In the genomic region with DNA sequence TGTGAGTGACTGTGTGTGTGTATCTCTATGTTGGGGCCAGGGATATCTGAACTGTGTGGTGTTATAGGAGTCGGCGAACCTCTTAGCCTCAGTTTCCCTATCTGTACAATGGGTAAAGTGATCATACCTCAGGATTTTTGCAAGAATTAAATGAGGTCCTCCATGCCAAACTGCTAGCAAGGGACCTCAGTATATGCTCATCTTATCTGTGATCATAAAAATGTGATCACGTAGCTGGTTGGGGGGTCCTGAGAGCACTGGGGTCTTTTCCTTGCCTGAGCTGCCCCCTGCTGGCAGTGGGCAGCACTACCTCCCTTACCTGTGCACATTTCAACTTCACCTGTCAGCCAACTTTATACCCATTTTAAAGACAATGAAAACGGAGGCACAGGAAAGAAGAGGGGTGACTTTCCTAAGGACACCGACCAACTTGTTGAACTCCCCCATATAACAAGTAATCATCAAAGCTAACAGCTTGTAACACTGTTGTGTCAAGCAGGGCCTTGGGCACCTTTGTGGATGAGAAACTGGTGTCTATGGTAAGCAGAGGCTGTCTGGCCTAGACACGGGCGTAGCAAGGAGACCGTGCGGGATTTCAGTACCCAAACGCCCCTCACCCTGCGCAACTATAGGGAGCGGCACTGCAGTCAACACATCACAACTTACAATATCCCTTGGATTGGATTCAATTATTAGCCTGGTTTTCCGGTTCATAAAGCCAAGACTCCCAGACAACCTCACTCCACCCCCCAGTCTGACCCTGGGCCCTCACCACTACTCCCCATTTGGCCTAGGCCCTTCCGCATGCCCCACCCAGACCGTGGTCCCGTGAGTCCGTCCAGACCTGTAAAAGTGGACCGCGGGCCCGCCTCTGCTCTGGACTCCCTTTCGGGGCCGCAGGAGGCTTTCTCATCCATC, we compare ENCODE assay signal across 1 cellular context.
TF ChIP-seq lines count a peak whose summit lies in the region.

No MANE protein-coding gene starts in this region.

TF ChIP-seq in K562, 482 proteins besides CTCF, POLR2A, EP300 and RAD21 (continued from another document and continues in another):
- TF ChIP-seq, protein P1, sequence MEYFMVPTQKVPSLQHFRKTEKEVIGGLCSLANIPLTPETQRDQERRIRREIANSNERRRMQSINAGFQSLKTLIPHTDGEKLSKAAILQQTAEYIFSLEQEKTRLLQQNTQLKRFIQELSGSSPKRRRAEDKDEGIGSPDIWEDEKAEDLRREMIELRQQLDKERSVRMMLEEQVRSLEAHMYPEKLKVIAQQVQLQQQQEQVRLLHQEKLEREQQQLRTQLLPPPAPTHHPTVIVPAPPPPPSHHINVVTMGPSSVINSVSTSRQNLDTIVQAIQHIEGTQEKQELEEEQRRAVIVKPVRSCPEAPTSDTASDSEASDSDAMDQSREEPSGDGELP (CRISPR knock-in tag; IDR thresholded peaks at IDR 0.05; ENCODE audit: borderline replicate concordance), result no peak
- TF ChIP-seq, protein P2, sequence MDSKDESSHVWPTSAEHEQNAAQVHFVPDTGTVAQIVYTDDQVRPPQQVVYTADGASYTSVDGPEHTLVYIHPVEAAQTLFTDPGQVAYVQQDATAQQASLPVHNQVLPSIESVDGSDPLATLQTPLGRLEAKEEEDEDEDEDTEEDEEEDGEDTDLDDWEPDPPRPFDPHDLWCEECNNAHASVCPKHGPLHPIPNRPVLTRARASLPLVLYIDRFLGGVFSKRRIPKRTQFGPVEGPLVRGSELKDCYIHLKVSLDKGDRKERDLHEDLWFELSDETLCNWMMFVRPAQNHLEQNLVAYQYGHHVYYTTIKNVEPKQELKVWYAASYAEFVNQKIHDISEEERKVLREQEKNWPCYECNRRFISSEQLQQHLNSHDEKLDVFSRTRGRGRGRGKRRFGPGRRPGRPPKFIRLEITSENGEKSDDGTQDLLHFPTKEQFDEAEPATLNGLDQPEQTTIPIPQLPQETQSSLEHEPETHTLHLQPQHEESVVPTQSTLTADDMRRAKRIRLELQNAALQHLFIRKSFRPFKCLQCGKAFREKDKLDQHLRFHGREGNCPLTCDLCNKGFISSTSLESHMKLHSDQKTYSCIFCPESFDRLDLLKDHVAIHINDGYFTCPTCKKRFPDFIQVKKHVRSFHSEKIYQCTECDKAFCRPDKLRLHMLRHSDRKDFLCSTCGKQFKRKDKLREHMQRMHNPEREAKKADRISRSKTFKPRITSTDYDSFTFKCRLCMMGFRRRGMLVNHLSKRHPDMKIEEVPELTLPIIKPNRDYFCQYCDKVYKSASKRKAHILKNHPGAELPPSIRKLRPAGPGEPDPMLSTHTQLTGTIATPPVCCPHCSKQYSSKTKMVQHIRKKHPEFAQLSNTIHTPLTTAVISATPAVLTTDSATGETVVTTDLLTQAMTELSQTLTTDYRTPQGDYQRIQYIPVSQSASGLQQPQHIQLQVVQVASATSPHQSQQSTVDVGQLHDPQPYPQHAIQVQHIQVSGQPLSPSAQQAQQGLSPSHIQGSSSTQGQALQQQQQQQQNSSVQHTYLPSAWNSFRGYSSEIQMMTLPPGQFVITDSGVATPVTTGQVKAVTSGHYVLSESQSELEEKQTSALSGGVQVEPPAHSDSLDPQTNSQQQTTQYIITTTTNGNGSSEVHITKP (IDR thresholded peaks at IDR 0.05; ENCODE audit: partially characterized antibody), result no peak
- TF ChIP-seq, protein P3, sequence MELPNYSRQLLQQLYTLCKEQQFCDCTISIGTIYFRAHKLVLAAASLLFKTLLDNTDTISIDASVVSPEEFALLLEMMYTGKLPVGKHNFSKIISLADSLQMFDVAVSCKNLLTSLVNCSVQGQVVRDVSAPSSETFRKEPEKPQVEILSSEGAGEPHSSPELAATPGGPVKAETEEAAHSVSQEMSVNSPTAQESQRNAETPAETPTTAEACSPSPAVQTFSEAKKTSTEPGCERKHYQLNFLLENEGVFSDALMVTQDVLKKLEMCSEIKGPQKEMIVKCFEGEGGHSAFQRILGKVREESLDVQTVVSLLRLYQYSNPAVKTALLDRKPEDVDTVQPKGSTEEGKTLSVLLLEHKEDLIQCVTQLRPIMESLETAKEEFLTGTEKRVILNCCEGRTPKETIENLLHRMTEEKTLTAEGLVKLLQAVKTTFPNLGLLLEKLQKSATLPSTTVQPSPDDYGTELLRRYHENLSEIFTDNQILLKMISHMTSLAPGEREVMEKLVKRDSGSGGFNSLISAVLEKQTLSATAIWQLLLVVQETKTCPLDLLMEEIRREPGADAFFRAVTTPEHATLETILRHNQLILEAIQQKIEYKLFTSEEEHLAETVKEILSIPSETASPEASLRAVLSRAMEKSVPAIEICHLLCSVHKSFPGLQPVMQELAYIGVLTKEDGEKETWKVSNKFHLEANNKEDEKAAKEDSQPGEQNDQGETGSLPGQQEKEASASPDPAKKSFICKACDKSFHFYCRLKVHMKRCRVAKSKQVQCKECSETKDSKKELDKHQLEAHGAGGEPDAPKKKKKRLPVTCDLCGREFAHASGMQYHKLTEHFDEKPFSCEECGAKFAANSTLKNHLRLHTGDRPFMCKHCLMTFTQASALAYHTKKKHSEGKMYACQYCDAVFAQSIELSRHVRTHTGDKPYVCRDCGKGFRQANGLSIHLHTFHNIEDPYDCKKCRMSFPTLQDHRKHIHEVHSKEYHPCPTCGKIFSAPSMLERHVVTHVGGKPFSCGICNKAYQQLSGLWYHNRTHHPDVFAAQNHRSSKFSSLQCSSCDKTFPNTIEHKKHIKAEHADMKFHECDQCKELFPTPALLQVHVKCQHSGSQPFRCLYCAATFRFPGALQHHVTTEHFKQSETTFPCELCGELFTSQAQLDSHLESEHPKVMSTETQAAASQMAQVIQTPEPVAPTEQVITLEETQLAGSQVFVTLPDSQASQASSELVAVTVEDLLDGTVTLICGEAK (IDR thresholded peaks at IDR 0.05), result no peak
- TF ChIP-seq, protein P3 (CRISPR knock-in tag; IDR thresholded peaks at IDR 0.05), result no peak
- TF ChIP-seq TGIF2 (CRISPR knock-in tag; IDR thresholded peaks at IDR 0.05) (no peak), IFI16 (CRISPR knock-in tag; IDR thresholded peaks at IDR 0.05) (no peak), MCM3 (IDR thresholded peaks at IDR 0.05) (no peak), RHOXF2B (CRISPR knock-in tag; conservative IDR thresholded peaks at IDR 0.05) (0 out of 2 replicates have a peak, but pooled peaks have one; percentile 14), ARNT (IDR thresholded peaks at IDR 0.05) (no peak; a peak in 1 of 4 replicates), FUS (optimal IDR thresholded peaks at IDR 0.05; ENCODE audit: low read depth, low read length) (no peak), SRSF1 (IDR thresholded peaks at IDR 0.05; ENCODE audit: low read depth, low read length) (no peak), ZNF75A (CRISPR knock-in tag; IDR thresholded peaks at IDR 0.05) (no peak), FOXJ2 (tag; IDR thresholded peaks at IDR 0.05) (0 out of 2 replicates have a peak, but pooled peaks have one; percentile 41), ILK (tag; IDR thresholded peaks at IDR 0.05; ENCODE audit: borderline replicate concordance, low read depth) (no peak), MYNN (IDR thresholded peaks at IDR 0.05) (no peak), MYNN (CRISPR knock-in tag; IDR thresholded peaks at IDR 0.05) (no peak), PHB2 (IDR thresholded peaks at IDR 0.05; ENCODE audit: low read depth) (no peak), SAFB2 (IDR thresholded peaks at IDR 0.05; ENCODE audit: borderline replicate concordance, low read depth, low read length, severe bottlenecking) (no peak), MAFF (IDR thresholded peaks at IDR 0.05; ENCODE audit: low read length) (no peak)
- TF ChIP-seq, protein P4, sequence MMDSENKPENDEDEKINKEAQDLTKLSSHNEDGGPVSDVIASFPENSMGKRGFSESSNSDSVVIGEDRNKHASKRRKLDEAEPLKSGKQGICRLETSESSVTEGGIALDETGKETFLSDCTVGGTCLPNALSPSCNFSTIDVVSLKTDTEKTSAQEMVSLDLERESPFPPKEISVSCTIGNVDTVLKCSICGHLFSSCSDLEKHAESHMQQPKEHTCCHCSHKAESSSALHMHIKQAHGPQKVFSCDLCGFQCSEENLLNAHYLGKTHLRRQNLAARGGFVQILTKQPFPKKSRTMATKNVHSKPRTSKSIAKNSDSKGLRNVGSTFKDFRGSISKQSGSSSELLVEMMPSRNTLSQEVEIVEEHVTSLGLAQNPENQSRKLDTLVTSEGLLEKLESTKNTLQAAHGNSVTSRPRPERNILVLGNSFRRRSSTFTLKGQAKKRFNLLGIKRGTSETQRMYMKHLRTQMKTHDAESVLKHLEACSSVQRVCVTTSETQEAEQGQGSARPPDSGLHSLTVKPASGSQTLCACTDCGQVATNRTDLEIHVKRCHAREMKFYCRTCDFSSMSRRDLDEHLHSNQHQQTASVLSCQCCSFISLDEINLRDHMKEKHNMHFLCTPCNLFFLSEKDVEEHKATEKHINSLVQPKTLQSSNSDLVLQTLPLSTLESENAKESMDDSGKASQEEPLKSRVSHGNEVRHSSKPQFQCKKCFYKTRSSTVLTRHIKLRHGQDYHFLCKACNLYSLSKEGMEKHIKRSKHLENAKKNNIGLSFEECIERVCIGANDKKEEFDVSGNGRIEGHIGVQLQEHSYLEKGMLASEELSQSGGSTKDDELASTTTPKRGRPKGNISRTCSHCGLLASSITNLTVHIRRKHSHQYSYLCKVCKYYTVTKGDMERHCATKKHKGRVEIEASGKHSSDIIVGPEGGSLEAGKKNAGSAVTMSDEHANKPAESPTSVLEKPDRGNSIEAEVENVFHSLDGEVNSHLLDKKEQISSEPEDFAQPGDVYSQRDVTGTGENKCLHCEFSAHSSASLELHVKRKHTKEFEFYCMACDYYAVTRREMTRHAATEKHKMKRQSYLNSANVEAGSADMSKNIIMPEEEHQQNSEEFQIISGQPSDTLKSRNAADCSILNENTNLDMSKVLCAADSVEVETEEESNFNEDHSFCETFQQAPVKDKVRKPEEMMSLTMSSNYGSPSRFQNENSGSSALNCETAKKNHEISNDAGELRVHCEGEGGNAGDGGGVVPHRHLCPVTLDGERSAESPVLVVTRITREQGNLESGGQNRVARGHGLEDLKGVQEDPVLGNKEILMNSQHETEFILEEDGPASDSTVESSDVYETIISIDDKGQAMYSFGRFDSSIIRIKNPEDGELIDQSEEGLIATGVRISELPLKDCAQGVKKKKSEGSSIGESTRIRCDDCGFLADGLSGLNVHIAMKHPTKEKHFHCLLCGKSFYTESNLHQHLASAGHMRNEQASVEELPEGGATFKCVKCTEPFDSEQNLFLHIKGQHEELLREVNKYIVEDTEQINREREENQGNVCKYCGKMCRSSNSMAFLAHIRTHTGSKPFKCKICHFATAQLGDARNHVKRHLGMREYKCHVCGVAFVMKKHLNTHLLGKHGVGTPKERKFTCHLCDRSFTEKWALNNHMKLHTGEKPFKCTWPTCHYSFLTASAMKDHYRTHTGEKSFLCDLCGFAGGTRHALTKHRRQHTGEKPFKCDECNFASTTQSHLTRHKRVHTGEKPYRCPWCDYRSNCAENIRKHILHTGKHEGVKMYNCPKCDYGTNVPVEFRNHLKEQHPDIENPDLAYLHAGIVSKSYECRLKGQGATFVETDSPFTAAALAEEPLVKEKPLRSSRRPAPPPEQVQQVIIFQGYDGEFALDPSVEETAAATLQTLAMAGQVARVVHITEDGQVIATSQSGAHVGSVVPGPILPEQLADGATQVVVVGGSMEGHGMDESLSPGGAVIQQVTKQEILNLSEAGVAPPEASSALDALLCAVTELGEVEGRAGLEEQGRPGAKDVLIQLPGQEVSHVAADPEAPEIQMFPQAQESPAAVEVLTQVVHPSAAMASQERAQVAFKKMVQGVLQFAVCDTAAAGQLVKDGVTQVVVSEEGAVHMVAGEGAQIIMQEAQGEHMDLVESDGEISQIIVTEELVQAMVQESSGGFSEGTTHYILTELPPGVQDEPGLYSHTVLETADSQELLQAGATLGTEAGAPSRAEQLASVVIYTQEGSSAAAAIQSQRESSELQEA (IDR thresholded peaks at IDR 0.05; ENCODE audit: low read depth), result no peak
- TF ChIP-seq, protein P5, sequence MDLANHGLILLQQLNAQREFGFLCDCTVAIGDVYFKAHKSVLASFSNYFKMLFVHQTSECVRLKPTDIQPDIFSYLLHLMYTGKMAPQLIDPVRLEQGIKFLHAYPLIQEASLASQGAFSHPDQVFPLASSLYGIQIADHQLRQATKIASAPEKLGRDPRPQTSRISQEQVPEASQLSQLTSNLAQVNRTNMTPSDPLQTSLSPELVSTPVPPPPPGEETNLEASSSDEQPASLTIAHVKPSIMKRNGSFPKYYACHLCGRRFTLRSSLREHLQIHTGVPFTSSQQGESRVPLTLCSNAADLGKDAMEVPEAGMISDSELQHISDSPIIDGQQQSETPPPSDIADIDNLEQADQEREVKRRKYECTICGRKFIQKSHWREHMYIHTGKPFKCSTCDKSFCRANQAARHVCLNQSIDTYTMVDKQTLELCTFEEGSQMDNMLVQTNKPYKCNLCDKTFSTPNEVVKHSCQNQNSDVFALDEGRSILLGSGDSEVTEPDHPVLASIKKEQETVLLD (IDR thresholded peaks at IDR 0.05), result no peak; the same call in 1 of the 2 replicates
- TF ChIP-seq, protein P6, sequence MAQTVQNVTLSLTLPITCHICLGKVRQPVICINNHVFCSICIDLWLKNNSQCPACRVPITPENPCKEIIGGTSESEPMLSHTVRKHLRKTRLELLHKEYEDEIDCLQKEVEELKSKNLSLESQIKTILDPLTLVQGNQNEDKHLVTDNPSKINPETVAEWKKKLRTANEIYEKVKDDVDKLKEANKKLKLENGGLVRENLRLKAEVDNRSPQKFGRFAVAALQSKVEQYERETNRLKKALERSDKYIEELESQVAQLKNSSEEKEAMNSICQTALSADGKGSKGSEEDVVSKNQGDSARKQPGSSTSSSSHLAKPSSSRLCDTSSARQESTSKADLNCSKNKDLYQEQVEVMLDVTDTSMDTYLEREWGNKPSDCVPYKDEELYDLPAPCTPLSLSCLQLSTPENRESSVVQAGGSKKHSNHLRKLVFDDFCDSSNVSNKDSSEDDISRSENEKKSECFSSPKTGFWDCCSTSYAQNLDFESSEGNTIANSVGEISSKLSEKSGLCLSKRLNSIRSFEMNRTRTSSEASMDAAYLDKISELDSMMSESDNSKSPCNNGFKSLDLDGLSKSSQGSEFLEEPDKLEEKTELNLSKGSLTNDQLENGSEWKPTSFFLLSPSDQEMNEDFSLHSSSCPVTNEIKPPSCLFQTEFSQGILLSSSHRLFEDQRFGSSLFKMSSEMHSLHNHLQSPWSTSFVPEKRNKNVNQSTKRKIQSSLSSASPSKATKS (CRISPR knock-in tag; IDR thresholded peaks at IDR 0.05), result 0 out of 2 replicates have a peak, but pooled peaks have one; percentile 1
